ENCODE assay signal across 8 cellular contexts in the genomic region with DNA sequence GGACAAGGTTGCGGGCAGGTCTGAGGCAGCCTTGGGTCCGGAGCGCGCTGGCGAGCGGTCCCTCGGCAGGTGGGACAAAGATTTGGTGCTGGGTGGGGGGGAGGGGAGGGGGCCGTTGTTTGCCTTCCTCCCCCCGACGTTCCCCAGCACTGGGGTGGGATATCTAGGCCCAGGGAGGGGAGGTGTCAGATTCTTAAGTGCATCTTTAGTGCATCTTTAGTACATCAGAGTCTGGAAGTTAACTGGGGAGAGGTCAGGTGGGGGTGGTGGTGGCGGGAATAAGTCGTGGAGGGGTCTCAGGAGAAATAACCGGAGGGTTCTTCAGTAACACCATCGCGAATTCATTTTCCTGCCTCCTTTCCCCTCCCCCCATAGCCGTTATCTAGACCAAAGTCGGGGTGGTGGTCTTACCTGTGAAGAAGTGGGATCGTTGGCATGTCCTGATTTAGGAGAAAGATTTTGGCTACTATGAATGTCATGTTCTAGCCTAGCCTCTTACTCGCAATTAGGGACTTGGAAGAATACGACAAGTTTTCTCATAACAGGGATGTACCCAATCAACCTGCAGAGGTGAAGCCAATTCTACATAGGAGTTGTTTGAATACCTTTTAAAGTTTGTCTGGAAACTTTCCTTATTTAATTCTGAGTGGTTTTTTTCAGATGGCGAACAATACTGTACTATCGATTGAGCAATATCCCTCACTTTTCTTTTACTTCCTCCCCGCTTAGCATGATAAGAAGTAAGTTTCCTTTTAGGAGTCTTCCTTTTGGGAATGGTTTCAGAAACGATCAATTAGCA. TPM values are rescaled to one million over a fixed set of nuclear protein-coding genes. Genes with fewer than 3 reads are reported as not detected.
DNase-seq lines count a peak whose midpoint lies in the region; ATAC-seq, FAIRE-seq and TF ChIP-seq lines count a peak whose summit lies in the region.

No MANE protein-coding gene starts in this region.

- no peaks in the 10 kb centered on the region for H3K9me1 ChIP-seq in endothelial cell of umbilical vein (replicated peaks; ENCODE audit: control insufficient read depth, extremely low read depth, insufficient read depth, low read length)

- peak; percentile 44 for FAIRE-seq in endothelial cell of umbilical vein (lab: Jason Lieb, UNC)

- H3K4me2 ChIP-seq in OCI-LY7 (ENCODE audit: low read length) = peak overlapping the region; percentile 99
- peak overlapping the region; percentile 95 for H3K4me2 ChIP-seq in endothelial cell of umbilical vein (ENCODE audit: insufficient read depth, low read length)
- H3K4me2 ChIP-seq in osteoblast (ENCODE audit: insufficient read depth, low read length) = peak overlapping the region; percentile 86

- no peak for DNase-seq in activated CD8-positive, alpha-beta memory T cell treated with anti-CD3 and anti-CD28 coated beads, Interleukin-2, amount 10 ng/mL, durations not matched to agents 7 days and 5 days
- no peak for DNase-seq in activated CD8-positive, alpha-beta memory T cell treated with anti-CD3 and anti-CD28 coated beads, Interleukin-2, amount 50 U/mL, for 4 hours
- peak; percentile 17 for DNase-seq in OCI-LY7 (ENCODE audit: low spot score)
- DNase-seq in endothelial cell of umbilical vein (ENCODE audit: low read depth, low spot score) = peak; percentile 39
- DNase-seq in osteoblast (ENCODE audit: insufficient read length, low spot score, missing footprints) = peak; percentile 62

- H3K9ac ChIP-seq in endothelial cell of umbilical vein (replicated peaks; ENCODE audit: extremely low read depth, insufficient read depth, low read length) = peak overlapping the region; percentile 83

- peak overlapping the region; percentile 74 for H3K4me3 Mint-ChIP-seq in activated CD8-positive, alpha-beta memory T cell treated with anti-CD3 and anti-CD28 coated beads, Interleukin-2, amount 10 ng/mL, durations not matched to agents 7 days and 5 days

- H3K79me2 ChIP-seq in OCI-LY7 (ENCODE audit: insufficient read depth, low read depth, low read length) (peaks cover 57% of the 10 kb centered on the region), endothelial cell of umbilical vein (ENCODE audit: control insufficient read depth, insufficient read depth, low read length) (peaks cover 54% of the 10 kb centered on the region), osteoblast (ENCODE audit: insufficient read depth, low read length) (peaks cover 59% of the 10 kb centered on the region)

- H3K27ac ChIP-seq in OCI-LY7 (ENCODE audit: low read depth, low read length, poor library complexity, severe bottlenecking) = peak overlapping the region; percentile 65
- peak overlapping the region; percentile 2 for H3K27ac ChIP-seq in endothelial cell of umbilical vein (ENCODE audit: insufficient read depth, low read depth, low read length)
- peak overlapping the region; percentile 67 for H3K27ac ChIP-seq in osteoblast (ENCODE audit: low read depth, low read length)

- POLR2A ChIA-PET in OCI-LY7 (lab: Charles Lee) (interaction anchor here (0.6 kb wide), 3 partner anchors 9 to 340 kb away, joined by 3 to 4 read pairs (median 3); no protein-coding TSS in a partner anchor), endothelial cell of umbilical vein (lab: Charles Lee) (no interaction called here)

- H3K27me3 ChIP-seq in endothelial cell of umbilical vein (ENCODE audit: control insufficient read depth in 2 of 2, insufficient read depth in 2 of 2, low read length in 2 of 2) = peaks cover 0 to 2% of the 10 kb centered on the region in 2 experiments
- no peaks in the 10 kb centered on the region for H3K27me3 ChIP-seq in osteoblast (ENCODE audit: insufficient read depth, low read length)

- dilution Hi-C loops in endothelial cell of umbilical vein (cut with MboI; ENCODE audit: extremely low pct_ligation_motif_present, low sequenced_read_pairs) = no loop called here

- H3K27me3 Mint-ChIP-seq in activated CD8-positive, alpha-beta memory T cell treated with anti-CD3 and anti-CD28 coated beads, Interleukin-2, amount 10 ng/mL, durations not matched to agents 7 days and 5 days = peaks cover 9% of the 10 kb centered on the region

- peak overlapping the region; percentile 69 for H3K27ac Mint-ChIP-seq in activated CD8-positive, alpha-beta memory T cell treated with anti-CD3 and anti-CD28 coated beads, Interleukin-2, amount 10 ng/mL, durations not matched to agents 7 days and 5 days

- BruUV-seq in OCI-LY7 (replicated peaks; lab: Mats Ljungman, UMichigan) = no TSS peak
- BruUV-seq in endothelial cell of umbilical vein (replicated peaks; lab: Mats Ljungman, UMichigan) = TSS peak; percentile 48

- no peaks in the 10 kb centered on the region; the same call in 1 of the 2 replicates for H3K9me2 ChIP-seq in OCI-LY7 (ENCODE audit: insufficient read depth, low read length)

- peaks cover 21% of the 10 kb centered on the region for H3K4me1 ChIP-seq in OCI-LY7 (ENCODE audit: insufficient read depth, low read length, poor library complexity, severe bottlenecking)
- peaks cover 5% of the 10 kb centered on the region for H3K4me1 ChIP-seq in endothelial cell of umbilical vein (ENCODE audit: control insufficient read depth, extremely low read depth, insufficient read depth, low read length)
- peaks cover 17% of the 10 kb centered on the region for H3K4me1 ChIP-seq in osteoblast (ENCODE audit: insufficient read depth, low read length)

- CTCF ChIA-PET in activated CD8-positive, alpha-beta memory T cell treated with anti-CD3 and anti-CD28 coated beads, Interleukin-2, amount 10 ng/mL, durations not matched to agents 7 days and 5 days (lab: Charles Lee) = no interaction called here
- CTCF ChIA-PET in OCI-LY7 (lab: Charles Lee; ENCODE audit: unreplicated experiment) (no interaction called here), endothelial cell of umbilical vein (lab: Charles Lee) (no interaction called here)

- TF ChIP-seq CTCF in OCI-LY7 (conservative IDR thresholded peaks at IDR 0.05; ENCODE audit: low read length) = no peak
- TF ChIP-seq CTCF in endothelial cell of umbilical vein (IDR thresholded peaks at IDR 0.05; ENCODE audit: extremely low read depth in 1 of 2, insufficient read depth in 1 of 2, low read depth in 1 of 2, low read length in 2 of 2) = no peak
- TF ChIP-seq CTCF in osteoblast (IDR thresholded peaks at IDR 0.05; ENCODE audit: extremely low read depth, low read depth, low read length) = no peak

- H3K4me1 Mint-ChIP-seq in activated CD8-positive, alpha-beta memory T cell treated with anti-CD3 and anti-CD28 coated beads, Interleukin-2, amount 10 ng/mL, durations not matched to agents 7 days and 5 days = peaks cover 31% of the 10 kb centered on the region

- ATAC-seq in activated CD8-positive, alpha-beta memory T cell treated with anti-CD3 and anti-CD28 coated beads, Interleukin-2, amount 10 ng/mL, durations not matched to agents 7 days and 5 days = no peak
- ATAC-seq in GM19452 (IDR thresholded peaks at IDR 0.05; ENCODE audit: unreplicated experiment) (no peak), HG03342 (IDR thresholded peaks at IDR 0.05; ENCODE audit: unreplicated experiment) (no peak), HG02798 (IDR thresholded peaks at IDR 0.05; ENCODE audit: poor library complexity, unreplicated experiment) (no peak)

- H3K36me3 ChIP-seq in OCI-LY7 (ENCODE audit: insufficient read depth, low read length) = peaks cover 22% of the 10 kb centered on the region
- no peaks in the 10 kb centered on the region for H3K36me3 ChIP-seq in endothelial cell of umbilical vein (ENCODE audit: control insufficient read depth in 2 of 2, extremely low read depth in 1 of 2, insufficient read depth in 2 of 2, low read length in 2 of 2)
- H3K36me3 ChIP-seq in osteoblast (ENCODE audit: insufficient read depth, low read length) = no peaks in the 10 kb centered on the region

- intact Hi-C loops in OCI-LY7 (cut with micrococcal nuclease; ENCODE audit: unreplicated experiment) = loop anchor here (2.0 to 10.0 kb wide), 2 partner anchors 77 to 405 kb away; a partner anchor contains a TSS
- intact Hi-C loops in endothelial cell of umbilical vein (cut with micrococcal nuclease) = loop anchor here (1.0 to 2.0 kb wide), 3 partner anchors 18 to 77 kb away; a partner anchor contains a TSS

- peak overlapping the region; percentile 98 for H3K4me3 ChIP-seq in OCI-LY7 (ENCODE audit: low read depth, low read length, poor library complexity, severe bottlenecking)
- peak overlapping the region; percentile 61 to 99 (median 84) for H3K4me3 ChIP-seq in endothelial cell of umbilical vein (replicated peaks in 1 of 3; ENCODE audit: insufficient read depth in 1 of 3, low read depth in 1 of 3, low read length in 3 of 3)
- peak overlapping the region; percentile 73 for H3K4me3 ChIP-seq in osteoblast (ENCODE audit: insufficient read depth, low read length)

- H3K9me3 Mint-ChIP-seq in activated CD8-positive, alpha-beta memory T cell treated with anti-CD3 and anti-CD28 coated beads, Interleukin-2, amount 10 ng/mL, durations not matched to agents 7 days and 5 days (ENCODE audit: low read depth) = no peaks in the 10 kb centered on the region

- H4K20me1 ChIP-seq in OCI-LY7 (ENCODE audit: insufficient read depth, low read length) = no peaks in the 10 kb centered on the region
- peaks cover 1% of the 10 kb centered on the region for H4K20me1 ChIP-seq in endothelial cell of umbilical vein (replicated peaks; ENCODE audit: control insufficient read depth, extremely low read depth, insufficient read depth, low read length)
- H4K20me1 ChIP-seq in osteoblast (ENCODE audit: insufficient read depth, low read length) = peaks cover 23% of the 10 kb centered on the region

- H3K9me3 ChIP-seq in OCI-LY7 (ENCODE audit: low read length) = no peaks in the 10 kb centered on the region
- no peaks in the 10 kb centered on the region for H3K9me3 ChIP-seq in endothelial cell of umbilical vein (replicated peaks; ENCODE audit: control insufficient read depth, insufficient read depth, low read length)
- no peaks in the 10 kb centered on the region for H3K9me3 ChIP-seq in osteoblast (ENCODE audit: low read depth, low read length)

- peaks cover 15% of the 10 kb centered on the region for H3K36me3 Mint-ChIP-seq in activated CD8-positive, alpha-beta memory T cell treated with anti-CD3 and anti-CD28 coated beads, Interleukin-2, amount 10 ng/mL, durations not matched to agents 7 days and 5 days

- H2AFZ ChIP-seq in OCI-LY7 (ENCODE audit: low read length) (peak overlapping the region; percentile 96), endothelial cell of umbilical vein (ENCODE audit: low read depth, low read length) (peak overlapping the region; percentile 64), osteoblast (ENCODE audit: low read length) (no peak overlapping the region)

- TF ChIP-seq POLR2A in endothelial cell of umbilical vein (IDR thresholded peaks at IDR 0.05; ENCODE audit: low read depth, low read length) = no peak

RNA-seq across cellular contexts. Expression of a gene that starts 0.9 kb away (rescaled TPM):
- total RNA-seq in activated CD8-positive, alpha-beta memory T cell treated with anti-CD3 and anti-CD28 coated beads, Interleukin-2, amount 10 ng/mL, durations not matched to agents 7 days and 5 days = 10 to 100 TPM; 21.8 to 29.0 TPM
- total RNA-seq in OCI-LY7 (2014; rRNA removed; shearing (Covaris generic)) = 21.1 and 24.3 TPM in 2 replicates
- total RNA-seq in OCI-LY7 (2022) (43.8 and 54.3 TPM in 2 replicates), endothelial cell of umbilical vein (61.2 and 65.0 TPM in 2 replicates), osteoblast (49.9 and 50.4 TPM in 2 replicates)
- 13.5 and 15.3 TPM in 2 replicates for polyA plus RNA-seq in endothelial cell of umbilical vein
- polyA plus RNA-seq in endothelial cell of umbilical vein (2011; cell fraction: cytosol; rRNA removed) = 17.2 and 17.4 TPM in 2 replicates
- 38.3 and 48.0 TPM in 2 replicates for polyA plus RNA-seq in endothelial cell of umbilical vein (2011; cell fraction: nucleus; rRNA removed)
- polyA plus RNA-seq in endothelial cell of umbilical vein (2012) = 28.6 and 42.1 TPM in 2 replicates
- 45.4 and 51.5 TPM in 2 replicates for polyA minus RNA-seq in endothelial cell of umbilical vein
- 21.2 TPM for polyA minus RNA-seq in endothelial cell of umbilical vein (2011; cell fraction: cytosol; rRNA and poly(A)+ RNA removed)
- 69.1 and 98.4 TPM in 2 replicates for polyA minus RNA-seq in endothelial cell of umbilical vein (2011; cell fraction: nucleus; rRNA and poly(A)+ RNA removed)

Comparison
In these comparisons a context has a peak if more than half of its experiments do, and no peak if none do; other contexts are left out.
1. DNase-seq: peak in OCI-LY7 (single experiment), endothelial cell of umbilical vein (single experiment) and osteoblast (single experiment); none in activated CD8-positive, alpha-beta memory T cell treated with anti-CD3 and anti-CD28 coated beads, Interleukin-2, amount 10 ng/mL, durations not matched to agents 7 days and 5 days (single experiment) and activated CD8-positive, alpha-beta memory T cell treated with anti-CD3 and anti-CD28 coated beads, Interleukin-2, amount 50 U/mL, for 4 hours (single experiment).
2. H3K27ac ChIP-seq: peak in every context shown above with its lines; median percentile 67 in osteoblast; 65 in OCI-LY7; 2 in endothelial cell of umbilical vein.
3. Peak in every context shown above with its lines, with median percentiles within 50 percentile points of each other: H3K4me2 ChIP-seq and H3K4me3 ChIP-seq.